21 cellular contexts compared by ENCODE assay signal in genomic region chr7:103307487-103308231, GRCh38. TPM values are rescaled to one million over a fixed set of nuclear protein-coding genes. Genes with fewer than 3 reads are reported as not detected.
DNase-seq lines count a peak whose midpoint lies in the region; ATAC-seq, FAIRE-seq and TF ChIP-seq lines count a peak whose summit lies in the region.
"Had no signal": no experiment of that assay in that cellular context is flagged by ENCODE, and none has a peak within 500 bp of the region (broad histone marks: within the 10 kb centered on the region; RNA-seq: fewer than 3 reads in every experiment).

No MANE protein-coding gene starts in this region.

- H3K9me3 Mint-ChIP-seq in CD4-positive, alpha-beta T cell, result no peaks in the 10 kb centered on the region
- H3K9me3 Mint-ChIP-seq: activated T-helper 2 cell treated with anti-CD3 and anti-CD28 coated beads, Interferon-gamma antibody, Interleukin-2, Interleukin-4, amounts not matched to agents 10 μg/mL and 5 μg/mL and 100 μg/mL, durations not matched to agents 14 hours and 24 hours and 36 hours; GM23338; immature natural killer cell; natural killer cell had no signal

- no peak overlapping the region for H3K4me3 Mint-ChIP-seq in CD4-positive, alpha-beta T cell
- H3K4me3 Mint-ChIP-seq: GM23338, immature natural killer cell, natural killer cell had no signal

- in situ Hi-C loops in KBM-7 (cut with MboI; ENCODE audit: low pct_unique_long_range_greater_than_20kb, low sequenced_read_pairs), result no loop called here

- peaks cover 5% of the 10 kb centered on the region; the same call in 1 of the 2 replicates for H3K4me1 ChIP-seq in SJSA1 (replicated peaks)

- intact Hi-C loops in CD4-positive, alpha-beta T cell (cut with DNase I, micrococcal nuclease), result no loop called here

- H3K27me3 Mint-ChIP-seq in CD4-positive, alpha-beta T cell, result no peaks in the 10 kb centered on the region
- H3K27me3 Mint-ChIP-seq: progenitor cell of endocrine pancreas had no signal

- no peak overlapping the region for H3K27ac ChIP-seq in CD4-positive, alpha-beta T cell (ENCODE audit: low read depth, low read length)
- H3K27ac ChIP-seq in SJSA1, result peak overlapping the region; percentile 11; the same call in 1 of the 2 replicates
- peak overlapping the region; percentile 19 for H3K27ac ChIP-seq in epithelial cell of prostate
- H3K27ac ChIP-seq: lower lobe of right lung, upper lobe of left lung had no signal

- no peak for TF ChIP-seq POLR2A in GM12892 (IDR thresholded peaks at IDR 0.05; ENCODE audit: low read depth, low read length)

- H3K27ac Mint-ChIP-seq in CD4-positive, alpha-beta T cell, result peak overlapping the region; percentile 34
- H3K27ac Mint-ChIP-seq: GM23338 had no signal

- no peak for DNase-seq in CD4-positive, alpha-beta T cell
- DNase-seq in GM12892 (ENCODE audit: insufficient read length) (no peak), SJSA1 (ENCODE audit: low read depth in 1 of 2, low spot score in 2 of 2) (peak in 1 of 2 experiments; percentile 17), epithelial cell of prostate (ENCODE audit: low read depth, low spot score) (no peak), KBM-7 (no peak), NCI-H1930 (lab: John Stamatoyannopoulos, UW) (no peak)
- DNase-seq: C1 segment of cervical spinal cord, DMS79 treated with DMSO at 0.1 percent for 48 hours, esophagus squamous epithelium, immature natural killer cell, lower lobe of right lung, natural killer cell, NCI-H1694, NCI-H446, SIG-M5 had no signal

- no peaks in the 10 kb centered on the region for H3K27me3 ChIP-seq in CD4-positive, alpha-beta T cell (ENCODE audit: control insufficient read depth, insufficient read depth, low read length)
- H3K27me3 ChIP-seq in SJSA1 (replicated peaks), result no peaks in the 10 kb centered on the region
- H3K27me3 ChIP-seq: esophagus squamous epithelium, upper lobe of left lung had no signal

- no peak for TF ChIP-seq CTCF in CD4-positive, alpha-beta T cell (IDR thresholded peaks at IDR 0.05)

- no peaks in the 10 kb centered on the region for H3K9me3 ChIP-seq in CD4-positive, alpha-beta T cell (ENCODE audit: control insufficient read depth, low read length)
- H3K9me3 ChIP-seq in SJSA1 (replicated peaks), result no peaks in the 10 kb centered on the region
- H3K9me3 ChIP-seq: esophagus squamous epithelium, lower lobe of right lung, upper lobe of left lung had no signal

- peaks cover 25% of the 10 kb centered on the region for H3K4me1 Mint-ChIP-seq in CD4-positive, alpha-beta T cell (ENCODE audit: low read depth)
- H3K4me1 Mint-ChIP-seq: GM23338 had no signal

- no peak for ATAC-seq in CD4-positive, alpha-beta T cell (ENCODE audit: poor library complexity)
- ATAC-seq in GM21737 (IDR thresholded peaks at IDR 0.05; ENCODE audit: unreplicated experiment) (no peak), GM18520 (IDR thresholded peaks at IDR 0.05; ENCODE audit: unreplicated experiment) (no peak)
- ATAC-seq: GM23338, lower lobe of right lung, natural killer cell had no signal

- FAIRE-seq in GM12892 (lab: Jason Lieb, UNC), result peak; percentile 36

- CTCF ChIA-PET in CD4-positive, alpha-beta T cell (lab: Charles Lee), result no interaction called here

- no peak overlapping the region for H3K4me3 ChIP-seq in SJSA1
- H3K4me3 ChIP-seq: esophagus squamous epithelium, GM23338, lower lobe of right lung, upper lobe of left lung had no signal

- POLR2A ChIA-PET in CD4-positive, alpha-beta T cell (lab: Charles Lee), result interaction anchor here (1.4 kb wide), 1 partner anchor 10 kb away, joined by 3 read pairs; the partner anchor contains the start of gene PMPCB

- H3K36me3 Mint-ChIP-seq in CD4-positive, alpha-beta T cell (ENCODE audit: low read depth), result peaks cover 91% of the 10 kb centered on the region

- H3K36me3 ChIP-seq in SJSA1, result peaks cover 94% of the 10 kb centered on the region

RNA-seq across cellular contexts. Expression of gene PMPCB, which starts 10.4 kb away (rescaled TPM):
- 100 to 1,000 TPM; 101 to 103 TPM for total RNA-seq in CD4-positive, alpha-beta T cell
- 100 TPM for polyA plus RNA-seq in GM12892 (2012; ENCODE audit: missing spikeins)
- total RNA-seq in SJSA1 (2014; rRNA removed; shearing (Covaris generic)), result 52.0 and 66.1 TPM in 2 replicates

RNA-seq across cellular contexts. Expression of gene DNAJC2, which starts 36.9 kb away (rescaled TPM):
- 10 to 100 TPM; 72.0 to 77.4 TPM for total RNA-seq in CD4-positive, alpha-beta T cell
- 25.9 TPM for polyA plus RNA-seq in GM12892 (2012; ENCODE audit: missing spikeins)
- total RNA-seq in SJSA1 (2014; rRNA removed; shearing (Covaris generic)), result 25.9 and 29.3 TPM in 2 replicates

RNA-seq across cellular contexts. Expression of gene PSMC2, which starts 39.8 kb away (rescaled TPM):
- total RNA-seq in CD4-positive, alpha-beta T cell, result 100 to 1,000 TPM; 101 to 102 TPM
- polyA plus RNA-seq in GM12892 (2012; ENCODE audit: missing spikeins), result 147 TPM
- total RNA-seq in SJSA1 (2014; rRNA removed; shearing (Covaris generic)), result 242 and 260 TPM in 2 replicates
